Comparison of ENCODE assay signal across 1 cellular context in genomic region chr9:33619666-33620404, GRCh38.
TF ChIP-seq lines count a peak whose summit lies in the region.

No MANE protein-coding gene starts in this region.

TF ChIP-seq in K562, 482 proteins besides CTCF, POLR2A, EP300 and RAD21 (continued from another document and continues in another):
- TF ChIP-seq, protein P1, sequence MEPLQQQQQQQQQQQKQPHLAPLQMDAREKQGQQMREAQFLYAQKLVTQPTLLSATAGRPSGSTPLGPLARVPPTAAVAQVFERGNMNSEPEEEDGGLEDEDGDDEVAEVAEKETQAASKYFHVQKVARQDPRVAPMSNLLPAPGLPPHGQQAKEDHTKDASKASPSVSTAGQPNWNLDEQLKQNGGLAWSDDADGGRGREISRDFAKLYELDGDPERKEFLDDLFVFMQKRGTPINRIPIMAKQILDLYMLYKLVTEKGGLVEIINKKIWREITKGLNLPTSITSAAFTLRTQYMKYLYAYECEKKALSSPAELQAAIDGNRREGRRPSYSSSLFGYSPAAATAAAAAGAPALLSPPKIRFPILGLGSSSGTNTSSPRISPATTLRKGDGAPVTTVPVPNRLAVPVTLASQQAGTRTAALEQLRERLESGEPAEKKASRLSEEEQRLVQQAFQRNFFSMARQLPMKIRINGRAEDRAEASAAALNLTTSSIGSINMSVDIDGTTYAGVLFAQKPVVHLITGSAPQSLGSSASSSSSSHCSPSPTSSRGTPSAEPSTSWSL (CRISPR knock-in tag; IDR thresholded peaks at IDR 0.05; ENCODE audit: borderline replicate concordance) = no peak
- TF ChIP-seq UBTF (IDR thresholded peaks at IDR 0.05; ENCODE audit: borderline replicate concordance in 1 of 2, low read depth in 2 of 2, low read length in 2 of 2) = no peak
- no peak for TF ChIP-seq CREM (IDR thresholded peaks at IDR 0.05; ENCODE audit: low read depth)
- TF ChIP-seq, protein P2, sequence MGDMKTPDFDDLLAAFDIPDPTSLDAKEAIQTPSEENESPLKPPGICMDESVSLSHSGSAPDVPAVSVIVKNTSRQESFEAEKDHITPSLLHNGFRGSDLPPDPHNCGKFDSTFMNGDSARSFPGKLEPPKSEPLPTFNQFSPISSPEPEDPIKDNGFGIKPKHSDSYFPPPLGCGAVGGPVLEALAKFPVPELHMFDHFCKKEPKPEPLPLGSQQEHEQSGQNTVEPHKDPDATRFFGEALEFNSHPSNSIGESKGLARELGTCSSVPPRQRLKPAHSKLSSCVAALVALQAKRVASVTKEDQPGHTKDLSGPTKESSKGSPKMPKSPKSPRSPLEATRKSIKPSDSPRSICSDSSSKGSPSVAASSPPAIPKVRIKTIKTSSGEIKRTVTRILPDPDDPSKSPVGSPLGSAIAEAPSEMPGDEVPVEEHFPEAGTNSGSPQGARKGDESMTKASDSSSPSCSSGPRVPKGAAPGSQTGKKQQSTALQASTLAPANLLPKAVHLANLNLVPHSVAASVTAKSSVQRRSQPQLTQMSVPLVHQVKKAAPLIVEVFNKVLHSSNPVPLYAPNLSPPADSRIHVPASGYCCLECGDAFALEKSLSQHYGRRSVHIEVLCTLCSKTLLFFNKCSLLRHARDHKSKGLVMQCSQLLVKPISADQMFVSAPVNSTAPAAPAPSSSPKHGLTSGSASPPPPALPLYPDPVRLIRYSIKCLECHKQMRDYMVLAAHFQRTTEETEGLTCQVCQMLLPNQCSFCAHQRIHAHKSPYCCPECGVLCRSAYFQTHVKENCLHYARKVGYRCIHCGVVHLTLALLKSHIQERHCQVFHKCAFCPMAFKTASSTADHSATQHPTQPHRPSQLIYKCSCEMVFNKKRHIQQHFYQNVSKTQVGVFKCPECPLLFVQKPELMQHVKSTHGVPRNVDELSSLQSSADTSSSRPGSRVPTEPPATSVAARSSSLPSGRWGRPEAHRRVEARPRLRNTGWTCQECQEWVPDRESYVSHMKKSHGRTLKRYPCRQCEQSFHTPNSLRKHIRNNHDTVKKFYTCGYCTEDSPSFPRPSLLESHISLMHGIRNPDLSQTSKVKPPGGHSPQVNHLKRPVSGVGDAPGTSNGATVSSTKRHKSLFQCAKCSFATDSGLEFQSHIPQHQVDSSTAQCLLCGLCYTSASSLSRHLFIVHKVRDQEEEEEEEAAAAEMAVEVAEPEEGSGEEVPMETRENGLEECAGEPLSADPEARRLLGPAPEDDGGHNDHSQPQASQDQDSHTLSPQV (IDR thresholded peaks at IDR 0.05) = peak; percentile 76
- TF ChIP-seq TAF9B (IDR thresholded peaks at IDR 0.05; ENCODE audit: partially characterized antibody) = peak; percentile 50
- no peak for TF ChIP-seq PTBP1 (IDR thresholded peaks at IDR 0.05; ENCODE audit: low read depth, low read length)
- peak; percentile 85 for TF ChIP-seq SMARCC2 (IDR thresholded peaks at IDR 0.05; ENCODE audit: low read depth)
- TF ChIP-seq ZKSCAN8 (CRISPR knock-in tag; IDR thresholded peaks at IDR 0.05) = peak; percentile 96
- TF ChIP-seq CBFA2T3 (IDR thresholded peaks at IDR 0.05) = peak; percentile 56
- peak; percentile 44; the same call in 1 of the 2 replicates for TF ChIP-seq ATF7 (IDR thresholded peaks at IDR 0.05)
- TF ChIP-seq E2F4 (CRISPR knock-in tag; IDR thresholded peaks at IDR 0.05; ENCODE audit: low read depth) = no peak
- no peak for TF ChIP-seq PBX2 (CRISPR knock-in tag; IDR thresholded peaks at IDR 0.05; ENCODE audit: low read depth)
- 0 out of 2 replicates have a peak, but pooled peaks have one; percentile 26 for TF ChIP-seq PBX2 (tag; conservative IDR thresholded peaks at IDR 0.05; ENCODE audit: low read depth)
- no peak for TF ChIP-seq ELF4 (CRISPR knock-in tag; IDR thresholded peaks at IDR 0.05)
- TF ChIP-seq SMARCB1 (IDR thresholded peaks at IDR 0.05; ENCODE audit: insufficient read length, low read depth) = no peak
- TF ChIP-seq ZNF311 (CRISPR knock-in tag; IDR thresholded peaks at IDR 0.05) = no peak
- TF ChIP-seq NUFIP1 (IDR thresholded peaks at IDR 0.05; ENCODE audit: partially characterized antibody) = no peak
- TF ChIP-seq ZEB2 (IDR thresholded peaks at IDR 0.05) = peak; percentile 44; the same call in 1 of the 2 replicates
- no peak for TF ChIP-seq AFF1 (IDR thresholded peaks at IDR 0.05; ENCODE audit: low read depth in 1 of 2, partially characterized antibody in 2 of 2)
- peak; percentile 21; the same call in 1 of the 2 replicates for TF ChIP-seq VEZF1 (CRISPR knock-in tag; IDR thresholded peaks at IDR 0.05)
- peak; percentile 99 for TF ChIP-seq MAFF (IDR thresholded peaks at IDR 0.05; ENCODE audit: low read length)
- peak in 1 of 2 experiments; percentile 68; a peak in 1 of 4 replicates for TF ChIP-seq ZNF318 (IDR thresholded peaks at IDR 0.05; ENCODE audit: borderline replicate concordance in 1 of 2, low read depth in 1 of 2)
